In genomic region chr2:98895901-98896300, GRCh38 we compare ENCODE assay signal across 15 cellular contexts.
"Had no signal": no experiment of that assay in that cellular context is flagged by ENCODE, and none has a peak within 500 bp of the region (broad histone marks: within the 10 kb centered on the region; RNA-seq: fewer than 3 reads in every experiment).

No MANE protein-coding gene starts in this region.

- H3K4me3 ChIP-seq: adrenal gland, skin epidermis, tibial nerve had no signal

- H3K9me3 Mint-ChIP-seq: activated CD4-positive, alpha-beta memory T cell treated with anti-CD3 and anti-CD28 coated beads for 36 hours; activated T-helper 1 cell treated with anti-CD3 and anti-CD28 coated beads, Interleukin-12 subunit alpha, Interleukin-12 subunit beta, Interleukin-2, Interleukin-4 antibody, amounts not matched to agents 30 ng/mL and 10 ng/mL and 1 ng/mL, durations not matched to agents 14 hours and 24 hours and 36 hours; natural killer cell; T-helper 2 cell treated with Interferon-gamma antibody and Interleukin-4, amounts not matched to agents 5 μg/mL and 100 μg/mL, for 36 hours had no signal

- H3K4me3 Mint-ChIP-seq: activated CD4-positive, alpha-beta memory T cell treated with anti-CD3 and anti-CD28 coated beads for 36 hours; activated T-helper 1 cell treated with anti-CD3 and anti-CD28 coated beads, Interleukin-12 subunit alpha, Interleukin-12 subunit beta, Interleukin-2, Interleukin-4 antibody, amounts not matched to agents 30 ng/mL and 10 ng/mL and 1 ng/mL, durations not matched to agents 14 hours and 24 hours and 36 hours; brain; endodermal cell; natural killer cell; T-helper 2 cell treated with Interferon-gamma antibody and Interleukin-4, amounts not matched to agents 5 μg/mL and 100 μg/mL, for 36 hours had no signal

- DNase-seq: activated CD4-positive, alpha-beta memory T cell treated with anti-CD3 and anti-CD28 coated beads for 36 hours; activated CD4-positive, alpha-beta T cell treated with anti-CD3 and anti-CD28 coated beads for 1 hour; activated naive CD4-positive, alpha-beta T cell treated with anti-CD3 and anti-CD28 coated beads, Interleukin-2, amount 50 U/mL, for 16 hours; endodermal cell; erythroblast; left cardiac atrium; mammary epithelial cell; natural killer cell; SIG-M5 had no signal

- H3K4me1 ChIP-seq: adrenal gland, tibial nerve had no signal

- H3K36me3 Mint-ChIP-seq: activated CD4-positive, alpha-beta memory T cell treated with anti-CD3 and anti-CD28 coated beads for 36 hours; brain; natural killer cell had no signal

- H3K36me3 ChIP-seq: adrenal gland, tibial nerve had no signal

- ATAC-seq: left cardiac atrium, natural killer cell had no signal

- H3K27me3 ChIP-seq: adrenal gland, tibial nerve had no signal

- H3K9me3 ChIP-seq: adrenal gland, tibial nerve had no signal

- H3K27ac ChIP-seq: adrenal gland, skin epidermis, tibial nerve had no signal

- H3K4me1 Mint-ChIP-seq: endodermal cell, natural killer cell had no signal

- H3K27me3 Mint-ChIP-seq: brain had no signal

- H3K27ac Mint-ChIP-seq: activated CD4-positive, alpha-beta memory T cell treated with anti-CD3 and anti-CD28 coated beads for 36 hours; activated T-helper 1 cell treated with anti-CD3 and anti-CD28 coated beads, Interleukin-12 subunit alpha, Interleukin-12 subunit beta, Interleukin-2, Interleukin-4 antibody, amounts not matched to agents 30 ng/mL and 10 ng/mL and 1 ng/mL, durations not matched to agents 14 hours and 24 hours and 36 hours; endodermal cell; natural killer cell; T-helper 2 cell treated with Interferon-gamma antibody and Interleukin-4, amounts not matched to agents 5 μg/mL and 100 μg/mL, for 36 hours had no signal
